In the genomic region with DNA sequence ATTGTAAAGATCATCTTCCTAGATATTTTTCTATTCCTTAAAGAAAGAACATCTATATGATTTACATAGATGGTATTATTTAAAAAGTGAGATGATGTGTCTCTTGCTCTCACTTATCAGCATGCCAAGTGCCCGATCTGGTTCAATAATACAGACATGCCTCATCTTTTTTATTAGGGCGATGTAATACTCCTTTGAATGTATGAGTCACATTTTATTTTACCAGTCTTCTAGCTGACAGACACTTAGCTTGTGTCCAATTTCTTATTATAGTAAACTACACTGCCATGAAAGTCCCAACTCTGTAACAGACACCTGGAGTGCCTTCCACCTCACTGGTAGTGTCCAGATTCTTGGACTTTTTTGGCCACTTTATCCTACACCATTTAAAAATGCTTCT, we compare ENCODE assay signal across 18 cellular contexts.
DNase-seq lines count a peak whose midpoint lies in the region; ATAC-seq, FAIRE-seq and TF ChIP-seq lines count a peak whose summit lies in the region.
"Had no signal": no experiment of that assay in that cellular context is flagged by ENCODE, and none has a peak within 500 bp of the region (broad histone marks: within the 10 kb centered on the region; RNA-seq: fewer than 3 reads in every experiment).

No MANE protein-coding gene starts in this region.

- no peaks in the 10 kb centered on the region for H3K27me3 Mint-ChIP-seq in activated T-helper 2 cell treated with anti-CD3 and anti-CD28 coated beads, Interferon-gamma antibody, Interleukin-2, Interleukin-4, amounts not matched to agents 10 μg/mL and 5 μg/mL and 100 μg/mL, durations not matched to agents 14 hours and 24 hours and 36 hours (ENCODE audit: low read depth)
- H3K27me3 Mint-ChIP-seq: CD4-positive, CD25-positive, alpha-beta regulatory T cell had no signal

- no peaks in the 10 kb centered on the region for H3K4me1 ChIP-seq in A549

- intact Hi-C loops in activated T-helper 2 cell treated with anti-CD3 and anti-CD28 coated beads, Interferon-gamma antibody, Interleukin-2, Interleukin-4, amounts not matched to agents 10 μg/mL and 5 μg/mL and 100 μg/mL, durations not matched to agents 14 hours and 24 hours and 36 hours (cut with micrococcal nuclease) = no loop called here

- TF ChIP-seq RAD21 in A549 (conservative IDR thresholded peaks at IDR 0.05 in 1 of 2, IDR thresholded peaks at IDR 0.05 in 1 of 2) = no peak

- ATAC-seq in A549 (no peak), GM18505 (IDR thresholded peaks at IDR 0.05; ENCODE audit: unreplicated experiment) (no peak), GM18502 (IDR thresholded peaks at IDR 0.05; ENCODE audit: poor library complexity, unreplicated experiment) (no peak)

- H3K36me3 Mint-ChIP-seq in activated T-helper 2 cell treated with anti-CD3 and anti-CD28 coated beads, Interferon-gamma antibody, Interleukin-2, Interleukin-4, amounts not matched to agents 10 μg/mL and 5 μg/mL and 100 μg/mL, durations not matched to agents 14 hours and 24 hours and 36 hours (ENCODE audit: low read depth) = no peaks in the 10 kb centered on the region
- H3K36me3 Mint-ChIP-seq: CD4-positive, CD25-positive, alpha-beta regulatory T cell had no signal

- no peak overlapping the region for H3K27ac Mint-ChIP-seq in activated T-helper 2 cell treated with anti-CD3 and anti-CD28 coated beads, Interferon-gamma antibody, Interleukin-2, Interleukin-4, amounts not matched to agents 10 μg/mL and 5 μg/mL and 100 μg/mL, durations not matched to agents 14 hours and 24 hours and 36 hours
- H3K27ac Mint-ChIP-seq: CD4-positive, CD25-positive, alpha-beta regulatory T cell had no signal

- no peak for TF ChIP-seq CTCF in A549 (IDR thresholded peaks at IDR 0.05)

- no peak overlapping the region for H3K4me3 ChIP-seq in A549

- TF ChIP-seq EP300 in A549 (IDR thresholded peaks at IDR 0.05) = no peak

- DNase-seq in A549 (ENCODE audit: low read depth in 1 of 2, low spot score in 1 of 2) (no peak), HPDE6-E6E7 (ENCODE audit: extremely low spot score) (peak; percentile 43), glomerular visceral epithelial cell (ENCODE audit: extremely low spot score) (peak; percentile 3), UCSD-AML1 (lab: John Stamatoyannopoulos, UW; ENCODE audit: unreplicated experiment) (no peak)
- no peak for DNase-seq in activated T-helper 2 cell treated with anti-CD3 and anti-CD28 coated beads, Interferon-gamma antibody, Interleukin-2, Interleukin-4, amounts not matched to agents 10 μg/mL and 5 μg/mL and 100 μg/mL, durations not matched to agents 14 hours and 24 hours and 36 hours (ENCODE audit: low spot score)
- DNase-seq: Calu3; CD4-positive, CD25-positive, alpha-beta regulatory T cell; DMS79 treated with DMSO at 0.1 percent for 48 hours; H7; NCI-H1105; NCI-H1694 treated with DMSO at 0.1 percent for 48 hours; NCI-H446; NCI-H774; SHP77 had no signal

- H3K9me3 Mint-ChIP-seq in activated T-helper 2 cell treated with anti-CD3 and anti-CD28 coated beads, Interferon-gamma antibody, Interleukin-2, Interleukin-4, amounts not matched to agents 10 μg/mL and 5 μg/mL and 100 μg/mL, durations not matched to agents 14 hours and 24 hours and 36 hours = peaks cover 12% of the 10 kb centered on the region

- POLR2A ChIA-PET in A549 (lab: Yijun Ruan, JAX) = no interaction called here

- H3K9me3 ChIP-seq in A549 = no peaks in the 10 kb centered on the region

- no peaks in the 10 kb centered on the region for H3K4me1 Mint-ChIP-seq in activated T-helper 2 cell treated with anti-CD3 and anti-CD28 coated beads, Interferon-gamma antibody, Interleukin-2, Interleukin-4, amounts not matched to agents 10 μg/mL and 5 μg/mL and 100 μg/mL, durations not matched to agents 14 hours and 24 hours and 36 hours (ENCODE audit: low read depth)
- H3K4me1 Mint-ChIP-seq: CD4-positive, CD25-positive, alpha-beta regulatory T cell had no signal

- CTCF ChIA-PET in A549 (lab: Yijun Ruan, JAX) = no interaction called here

- WGBS in A549 (ENCODE audit: missing lambda C conversion rate) = 45% methylated on average over 2 of the region's 2 CpGs

- H3K27ac ChIP-seq in A549 = no peak overlapping the region

- TF ChIP-seq POLR2A in A549 (IDR thresholded peaks at IDR 0.05; ENCODE audit: low read length) (no peak), GM18505 (IDR thresholded peaks at IDR 0.05; ENCODE audit: borderline replicate concordance, extremely low read depth, insufficient read depth, insufficient read length) (no peak)

- H3K4me3 Mint-ChIP-seq in activated T-helper 2 cell treated with anti-CD3 and anti-CD28 coated beads, Interferon-gamma antibody, Interleukin-2, Interleukin-4, amounts not matched to agents 10 μg/mL and 5 μg/mL and 100 μg/mL, durations not matched to agents 14 hours and 24 hours and 36 hours (ENCODE audit: low read depth) = no peak overlapping the region
- H3K4me3 Mint-ChIP-seq: CD4-positive, CD25-positive, alpha-beta regulatory T cell had no signal

- FAIRE-seq in A549 (lab: Jason Lieb, UNC) (peak; percentile 74), TTC549 (lab: Jason Lieb, UNC) (peak; percentile 63)
- FAIRE-seq: A204.1 had no signal

- no peak overlapping the region for H3K4me2 ChIP-seq in A549

TF ChIP-seq in A549, 52 proteins besides CTCF, POLR2A, EP300 and RAD21:
- TF ChIP-seq SMC3 (IDR thresholded peaks at IDR 0.05) = no peak
- TF ChIP-seq RNF2 (IDR thresholded peaks at IDR 0.05; ENCODE audit: borderline replicate concordance, low read depth) = no peak
- TF ChIP-seq KDM5A (IDR thresholded peaks at IDR 0.05) = no peak
- TF ChIP-seq, protein P1, sequence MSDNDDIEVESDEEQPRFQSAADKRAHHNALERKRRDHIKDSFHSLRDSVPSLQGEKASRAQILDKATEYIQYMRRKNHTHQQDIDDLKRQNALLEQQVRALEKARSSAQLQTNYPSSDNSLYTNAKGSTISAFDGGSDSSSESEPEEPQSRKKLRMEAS (IDR thresholded peaks at IDR 0.05) = no peak
- TF ChIP-seq, protein P2, sequence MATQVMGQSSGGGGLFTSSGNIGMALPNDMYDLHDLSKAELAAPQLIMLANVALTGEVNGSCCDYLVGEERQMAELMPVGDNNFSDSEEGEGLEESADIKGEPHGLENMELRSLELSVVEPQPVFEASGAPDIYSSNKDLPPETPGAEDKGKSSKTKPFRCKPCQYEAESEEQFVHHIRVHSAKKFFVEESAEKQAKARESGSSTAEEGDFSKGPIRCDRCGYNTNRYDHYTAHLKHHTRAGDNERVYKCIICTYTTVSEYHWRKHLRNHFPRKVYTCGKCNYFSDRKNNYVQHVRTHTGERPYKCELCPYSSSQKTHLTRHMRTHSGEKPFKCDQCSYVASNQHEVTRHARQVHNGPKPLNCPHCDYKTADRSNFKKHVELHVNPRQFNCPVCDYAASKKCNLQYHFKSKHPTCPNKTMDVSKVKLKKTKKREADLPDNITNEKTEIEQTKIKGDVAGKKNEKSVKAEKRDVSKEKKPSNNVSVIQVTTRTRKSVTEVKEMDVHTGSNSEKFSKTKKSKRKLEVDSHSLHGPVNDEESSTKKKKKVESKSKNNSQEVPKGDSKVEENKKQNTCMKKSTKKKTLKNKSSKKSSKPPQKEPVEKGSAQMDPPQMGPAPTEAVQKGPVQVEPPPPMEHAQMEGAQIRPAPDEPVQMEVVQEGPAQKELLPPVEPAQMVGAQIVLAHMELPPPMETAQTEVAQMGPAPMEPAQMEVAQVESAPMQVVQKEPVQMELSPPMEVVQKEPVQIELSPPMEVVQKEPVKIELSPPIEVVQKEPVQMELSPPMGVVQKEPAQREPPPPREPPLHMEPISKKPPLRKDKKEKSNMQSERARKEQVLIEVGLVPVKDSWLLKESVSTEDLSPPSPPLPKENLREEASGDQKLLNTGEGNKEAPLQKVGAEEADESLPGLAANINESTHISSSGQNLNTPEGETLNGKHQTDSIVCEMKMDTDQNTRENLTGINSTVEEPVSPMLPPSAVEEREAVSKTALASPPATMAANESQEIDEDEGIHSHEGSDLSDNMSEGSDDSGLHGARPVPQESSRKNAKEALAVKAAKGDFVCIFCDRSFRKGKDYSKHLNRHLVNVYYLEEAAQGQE (IDR thresholded peaks at IDR 0.05) = no peak
- TF ChIP-seq MAZ (IDR thresholded peaks at IDR 0.05; ENCODE audit: borderline replicate concordance, low read depth, low read length) = no peak
- no peak for TF ChIP-seq MAFK (IDR thresholded peaks at IDR 0.05; ENCODE audit: partially characterized antibody)
- no peak for TF ChIP-seq RFX5 (IDR thresholded peaks at IDR 0.05)
- no peak for TF ChIP-seq RCOR1 (IDR thresholded peaks at IDR 0.05; ENCODE audit: low read depth, low read length)
- TF ChIP-seq, protein P3, sequence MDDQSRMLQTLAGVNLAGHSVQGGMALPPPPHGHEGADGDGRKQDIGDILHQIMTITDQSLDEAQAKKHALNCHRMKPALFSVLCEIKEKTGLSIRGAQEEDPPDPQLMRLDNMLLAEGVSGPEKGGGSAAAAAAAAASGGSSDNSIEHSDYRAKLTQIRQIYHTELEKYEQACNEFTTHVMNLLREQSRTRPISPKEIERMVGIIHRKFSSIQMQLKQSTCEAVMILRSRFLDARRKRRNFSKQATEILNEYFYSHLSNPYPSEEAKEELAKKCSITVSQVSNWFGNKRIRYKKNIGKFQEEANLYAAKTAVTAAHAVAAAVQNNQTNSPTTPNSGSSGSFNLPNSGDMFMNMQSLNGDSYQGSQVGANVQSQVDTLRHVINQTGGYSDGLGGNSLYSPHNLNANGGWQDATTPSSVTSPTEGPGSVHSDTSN (IDR thresholded peaks at IDR 0.05) = no peak
- TF ChIP-seq FOSL2 (IDR thresholded peaks at IDR 0.05) = no peak
- no peak for TF ChIP-seq FOSL2 (CRISPR knock-in tag; IDR thresholded peaks at IDR 0.05)

Comparison
In these comparisons a context has a peak if more than half of its experiments do, and no peak if none do; other contexts are left out.
1. DNase-seq: peak in HPDE6-E6E7 (single experiment) and glomerular visceral epithelial cell (single experiment); none in A549 (0 of 2), UCSD-AML1 (single experiment) and activated T-helper 2 cell treated with anti-CD3 and anti-CD28 coated beads, Interferon-gamma antibody, Interleukin-2, Interleukin-4, amounts not matched to agents 10 μg/mL and 5 μg/mL and 100 μg/mL, durations not matched to agents 14 hours and 24 hours and 36 hours (single experiment).